ENCODE assay signal across 8 cellular contexts in genomic region chr22:45863981-45864751, GRCh38.
DNase-seq lines count a peak whose midpoint lies in the region; ATAC-seq and TF ChIP-seq lines count a peak whose summit lies in the region.

No MANE protein-coding gene starts in this region.

- peaks cover 26% of the 10 kb centered on the region for H3K4me1 Mint-ChIP-seq in nephron progenitor cell

- H3K9me3 Mint-ChIP-seq in nephron progenitor cell, result peaks cover 5% of the 10 kb centered on the region

- ATAC-seq in HG03045 (IDR thresholded peaks at IDR 0.05; ENCODE audit: unreplicated experiment) (peak; percentile 53), esophagus mucosa (peak; percentile 33), GM21526 (IDR thresholded peaks at IDR 0.05; ENCODE audit: low FRiP score, unreplicated experiment) (no peak)

- peak; percentile 90 for TF ChIP-seq CTCF in BJ (IDR thresholded peaks at IDR 0.05; ENCODE audit: insufficient read depth, low read depth, low read length)
- TF ChIP-seq CTCF in nephron progenitor cell (IDR thresholded peaks at IDR 0.05), result peak; percentile 98

- peaks cover 18% of the 10 kb centered on the region for H3K36me3 Mint-ChIP-seq in nephron progenitor cell (ENCODE audit: low read depth)

- DNase-seq in BJ (ENCODE audit: low read depth) (no peak), NOMO-1 treated with DMSO at 0.1 percent for 48 hours (lab: John Stamatoyannopoulos, UW; ENCODE audit: unreplicated experiment) (peak; percentile 58), nephron progenitor cell (peak; percentile 91)
- peak; percentile 75 for DNase-seq in activated CD8-positive, alpha-beta memory T cell treated with anti-CD3 and anti-CD28 coated beads, Interleukin-2, amount 50 U/mL, for 4 hours
- peak; percentile 49 for DNase-seq in stimulated activated naive CD4-positive, alpha-beta T cell treated with Interleukin-2 at 50 U/mL for 16 hours (lab: John Stamatoyannopoulos, UW)

- H3K27me3 ChIP-seq in BJ (ENCODE audit: control insufficient read depth, insufficient read depth, low read length), result peaks cover 11% of the 10 kb centered on the region

- CTCF ChIA-PET in BJ (lab: Yijun Ruan, JAX), result interaction anchor here (0.6 to 3.1 kb wide), 39 partner anchors 8 to 451 kb away, joined by 3 to 34 read pairs (median 4); no protein-coding TSS in a partner anchor

- H3K27ac Mint-ChIP-seq in nephron progenitor cell, result no peak overlapping the region

- no peak overlapping the region for H3K4me3 Mint-ChIP-seq in nephron progenitor cell

- H3K4me3 ChIP-seq in BJ (ENCODE audit: low read depth, low read length), result no peak overlapping the region

- POLR2A ChIA-PET in BJ (lab: Charles Lee), result no interaction called here

- H3K27me3 Mint-ChIP-seq in nephron progenitor cell (ENCODE audit: low read depth, poor library complexity), result peaks cover 59% of the 10 kb centered on the region

- no peaks in the 10 kb centered on the region for H3K36me3 ChIP-seq in BJ (ENCODE audit: control insufficient read depth, insufficient read depth, low read length)
